Comparison of ENCODE assay signal across 8 cellular contexts in genomic region chr13:32650705-32651311, GRCh38.
DNase-seq lines count a peak whose midpoint lies in the region; ATAC-seq and TF ChIP-seq lines count a peak whose summit lies in the region.

No MANE protein-coding gene starts in this region.

- H3K4me1 ChIP-seq in NT2/D1 (ENCODE audit: insufficient read depth, insufficient read length) (no peaks in the 10 kb centered on the region), fibroblast of lung (ENCODE audit: control insufficient read depth, extremely low read depth, insufficient read depth, low read length) (no peaks in the 10 kb centered on the region), neuronal stem cell (ENCODE audit: control insufficient read depth in 2 of 2, insufficient read depth in 1 of 2, low read depth in 1 of 2, low read length in 2 of 2) (peaks cover 0 to 6% of the 10 kb centered on the region in 2 donors), tibial nerve (peaks cover 0 to 60% (median 3%) of the 10 kb centered on the region in 4 donors)

- no peak overlapping the region for H2BK15ac ChIP-seq in neuronal stem cell (ENCODE audit: low read length)

- no peaks in the 10 kb centered on the region for H3K9me3 ChIP-seq in NT2/D1 (ENCODE audit: insufficient read depth, low read length)
- no peaks in the 10 kb centered on the region for H3K9me3 ChIP-seq in fibroblast of lung (ENCODE audit: control insufficient read depth, insufficient read depth, low read depth, low read length)
- H3K9me3 ChIP-seq in neuronal stem cell (replicated peaks in 1 of 2; ENCODE audit: control insufficient read depth in 2 of 2, insufficient read depth in 1 of 2, low read depth in 1 of 2, low read length in 2 of 2) = peaks cover 0 to 25% of the 10 kb centered on the region in 2 donors
- peaks cover 0 to 2% (median 0%) of the 10 kb centered on the region in 4 donors for H3K9me3 ChIP-seq in tibial nerve

- no peak for TF ChIP-seq EP300 in tibial nerve (IDR thresholded peaks at IDR 0.05)

- H3K9ac ChIP-seq in NT2/D1 (ENCODE audit: insufficient read length, low read depth) (no peak overlapping the region), fibroblast of lung (ENCODE audit: insufficient read depth, low read length) (no peak overlapping the region), neuronal stem cell (ENCODE audit: low read depth, low read length, poor library complexity) (no peak overlapping the region)

- no peak overlapping the region for H4K8ac ChIP-seq in neuronal stem cell (ENCODE audit: low read depth, low read length)

- peaks cover 21% of the 10 kb centered on the region for H3K79me2 ChIP-seq in fibroblast of lung (ENCODE audit: control insufficient read depth, insufficient read depth, low read length)

- H3K18ac ChIP-seq in neuronal stem cell (ENCODE audit: low read length) = no peak overlapping the region

- WGBS in neuronal stem cell (ENCODE audit: extremely low coverage in 2 of 2, insufficient read length in 2 of 2, insufficient replicate concordance in 1 of 2), 2 donors = no CpG with 5 or more reads among the region's 3 CpGs
- WGBS in tibial nerve, 2 donors = 17 to 27% methylated on average over 3 of the region's 3 CpGs

- TF ChIP-seq CTCF in fibroblast of lung (conservative IDR thresholded peaks at IDR 0.05 in 1 of 2, IDR thresholded peaks at IDR 0.05 in 1 of 2; ENCODE audit: low read depth in 1 of 2, low read length in 2 of 2) = peak; percentile 73 to 86
- TF ChIP-seq CTCF in tibial nerve (IDR thresholded peaks at IDR 0.05) = peak; percentile 39 to 70 (median 57)

- no peaks in the 10 kb centered on the region for H3K79me1 ChIP-seq in neuronal stem cell (ENCODE audit: low read depth, low read length)

- H3K4me2 ChIP-seq in fibroblast of lung (ENCODE audit: extremely low read depth, insufficient read depth, low read length) (no peak overlapping the region), neuronal stem cell (ENCODE audit: insufficient read depth, low read length, poor library complexity, severe bottlenecking) (no peak overlapping the region)

- H2BK120ac ChIP-seq in neuronal stem cell (ENCODE audit: low read depth, low read length) = no peak overlapping the region

- H2AFZ ChIP-seq in fibroblast of lung (ENCODE audit: low read length) (no peak overlapping the region), neuronal stem cell (ENCODE audit: low read length) (no peak overlapping the region)

- H3K4me3 ChIP-seq in NT2/D1 (ENCODE audit: insufficient read length, low read depth) = no peak overlapping the region
- no peak overlapping the region for H3K4me3 ChIP-seq in fibroblast of lung (replicated peaks in 1 of 4; ENCODE audit: control extremely low read depth in 1 of 4, insufficient read depth in 1 of 4, low read depth in 3 of 4, low read length in 4 of 4)
- H3K4me3 ChIP-seq in neuronal stem cell (ENCODE audit: low read length in 2 of 2) = no peak overlapping the region
- no peak overlapping the region for H3K4me3 ChIP-seq in tibial nerve

- no peak overlapping the region for H4K91ac ChIP-seq in neuronal stem cell (ENCODE audit: low read depth, low read length, poor library complexity)

- DNase-seq in Ammon's horn (ENCODE audit: low spot score) = peak; percentile 86
- DNase-seq in NT2/D1 (ENCODE audit: low read depth, low spot score) = peak; percentile 39
- peak; percentile 48 for DNase-seq in activated CD8-positive, alpha-beta memory T cell treated with anti-CD3 and anti-CD28 coated beads, Interleukin-2, amount 50 U/mL, for 4 hours
- DNase-seq in fibroblast of lung (ENCODE audit: low read depth in 2 of 2) = peak; percentile 59 to 83
- DNase-seq in neuronal stem cell (ENCODE audit: low spot score) = peak; percentile 33
- peak; percentile 19 to 54 for DNase-seq in tibial nerve (ENCODE audit: low spot score in 2 of 2)

- no peak overlapping the region for H3K27ac ChIP-seq in fibroblast of lung (ENCODE audit: insufficient read depth, low read length)
- no peak overlapping the region for H3K27ac ChIP-seq in neuronal stem cell (replicated peaks; ENCODE audit: low read length)
- H3K27ac ChIP-seq in tibial nerve = no peak overlapping the region

- H2BK5ac ChIP-seq in neuronal stem cell (ENCODE audit: low read length) = no peak overlapping the region

- H3K14ac ChIP-seq in neuronal stem cell (ENCODE audit: low read length) = no peak overlapping the region

- no peak overlapping the region for H3K4ac ChIP-seq in neuronal stem cell (ENCODE audit: low read length)

- no peak overlapping the region for H2AK5ac ChIP-seq in neuronal stem cell (ENCODE audit: low read depth, low read length)

- no peak overlapping the region for H3K23ac ChIP-seq in neuronal stem cell (ENCODE audit: low read depth, low read length, poor library complexity)

- no peak for TF ChIP-seq POLR2A in tibial nerve (IDR thresholded peaks at IDR 0.05)

- H3K36me3 ChIP-seq in NT2/D1 (ENCODE audit: insufficient read depth, insufficient read length, low read length) (peaks cover 9% of the 10 kb centered on the region), fibroblast of lung (ENCODE audit: control insufficient read depth, insufficient read depth, low read length) (no peaks in the 10 kb centered on the region), neuronal stem cell (replicated peaks in 1 of 2; ENCODE audit: control insufficient read depth in 2 of 2, insufficient read depth in 2 of 2, low read length in 2 of 2) (peaks cover 0 to 47% of the 10 kb centered on the region in 2 donors), tibial nerve (peaks cover 0 to 7% (median 0%) of the 10 kb centered on the region in 3 donors)

- ATAC-seq in GM18868 (IDR thresholded peaks at IDR 0.05; ENCODE audit: unreplicated experiment) (peak; percentile 72), HG03196 (IDR thresholded peaks at IDR 0.05; ENCODE audit: unreplicated experiment) (peak; percentile 65)

- H2BK12ac ChIP-seq in neuronal stem cell (ENCODE audit: low read length) = no peak overlapping the region

- H3K27me3 ChIP-seq in NT2/D1 (ENCODE audit: insufficient read depth, insufficient read length) (no peaks in the 10 kb centered on the region), fibroblast of lung (ENCODE audit: control insufficient read depth, insufficient read depth, low read length) (no peaks in the 10 kb centered on the region), neuronal stem cell (ENCODE audit: control insufficient read depth in 3 of 3, insufficient read depth in 3 of 3, low read depth in 1 of 3, low read length in 3 of 3) (no peaks in the 10 kb centered on the region), tibial nerve (no peaks in the 10 kb centered on the region)

- no peaks in the 10 kb centered on the region for H4K20me1 ChIP-seq in fibroblast of lung (ENCODE audit: control insufficient read depth, extremely low read depth, insufficient read depth, low read length)

Comparison
In these comparisons a context has a peak if more than half of its experiments do, and no peak if none do; other contexts are left out.
1. DNase-seq: peak in every context shown above with its lines; median percentile 86 in Ammon's horn; 71 in fibroblast of lung; 48 in activated CD8-positive, alpha-beta memory T cell treated with anti-CD3 and anti-CD28 coated beads, Interleukin-2, amount 50 U/mL, for 4 hours; 39 in NT2/D1; 36 in tibial nerve; 33 in neuronal stem cell.